Comparison of ENCODE assay signal across 3 cellular contexts in the genomic region with DNA sequence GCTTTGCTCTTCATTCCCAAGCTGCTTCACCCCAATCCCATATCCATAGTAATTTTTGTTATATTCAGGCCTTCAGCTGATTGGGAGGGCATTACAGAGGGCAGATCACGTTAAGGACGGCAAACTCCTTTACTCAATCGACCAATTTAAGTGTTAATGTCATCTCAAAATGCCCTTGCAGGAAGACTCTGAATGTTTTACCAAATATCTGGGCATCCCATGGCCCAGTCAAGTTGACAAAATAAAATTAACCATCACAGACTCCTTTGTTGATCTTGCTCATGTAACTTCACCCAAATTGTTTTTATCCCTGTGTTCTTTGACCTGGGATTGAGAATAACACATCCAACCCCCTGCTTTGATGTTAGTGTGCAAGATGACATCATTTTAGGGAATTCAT.
"Had no signal": no experiment of that assay in that cellular context is flagged by ENCODE, and none has a peak within 500 bp of the region (broad histone marks: within the 10 kb centered on the region; RNA-seq: fewer than 3 reads in every experiment).

No MANE protein-coding gene starts in this region.

- ATAC-seq: GM12878 had no signal

- DNase-seq: GDM1, GF-D8 had no signal
